ENCODE assay signal across 8 cellular contexts in genomic region chr15:43370975-43371974, GRCh38. TPM values are rescaled to one million over a fixed set of nuclear protein-coding genes. Genes with fewer than 3 reads are reported as not detected.
DNase-seq lines count a peak whose midpoint lies in the region; ATAC-seq and TF ChIP-seq lines count a peak whose summit lies in the region.

Gene TUBGCP4 (plus strand): TSS chr15:43371101. CDS start chr15:43371355, 254 bp downstream.
Gene ZSCAN29 (minus strand): TSS chr15:43371043. CDS start chr15:43369913, 1,130 bp downstream.

- H3K4me3 ChIP-seq in GM08714 (ENCODE audit: low read length) (peak within 1 kb of the TSS; percentile 67), adipocyte (ENCODE audit: low read length) (peak within 1 kb of the TSS; percentile 90), upper lobe of right lung (peak within 1 kb of the TSS; percentile 96)

- peak within 1 kb of the TSS; percentile 82 for H3K27ac ChIP-seq in upper lobe of right lung

- H3K9me3 Mint-ChIP-seq in progenitor cell of endocrine pancreas (ENCODE audit: low read depth): peaks cover 16% of the 10 kb centered on the region

- DNase-seq in HEK293T (ENCODE audit: extremely low spot score) (peak; percentile 93), NCI-H1092 (lab: John Stamatoyannopoulos, UW) (peak; percentile 81), T follicular helper cell (ENCODE audit: low read depth) (peak; percentile 51), adipocyte (ENCODE audit: low read depth) (peak; percentile 91), left cardiac atrium (peak; percentile 85), progenitor cell of endocrine pancreas (ENCODE audit: low spot score, unreplicated experiment) (peak; percentile 87), upper lobe of right lung (peak; percentile 94)

- H3K36me3 Mint-ChIP-seq in progenitor cell of endocrine pancreas (ENCODE audit: insufficient read depth): peaks cover 39% of the 10 kb centered on the region

- TF ChIP-seq CTCF in progenitor cell of endocrine pancreas (IDR thresholded peaks at IDR 0.05; ENCODE audit: unreplicated experiment): peak; percentile 56
- peak; percentile 45 for TF ChIP-seq CTCF in upper lobe of right lung (IDR thresholded peaks at IDR 0.05)

- intact Hi-C loops in left cardiac atrium (cut with DNase I) (loop anchor here in 1 of 2 donors (5.0 kb wide), 1 partner anchor 39 kb away; the partner anchor contains the start of gene LCMT2), upper lobe of right lung (cut with DNase I) (no loop called here)

- CTCF ChIA-PET in HEK293T (lab: Yijun Ruan, JAX): interaction anchor here (0.6 kb wide), 1 partner anchor 96 kb away, joined by 3 read pairs; no protein-coding TSS in a partner anchor

- H3K9me3 ChIP-seq in adipocyte (ENCODE audit: control insufficient read depth, low read length) (no peaks in the 10 kb centered on the region), upper lobe of right lung (no peaks in the 10 kb centered on the region)

- POLR2A ChIA-PET in HEK293T (lab: Yijun Ruan, JAX): interaction anchor here (0.9 to 1.5 kb wide), 3 partner anchors 12 to 41 kb away, joined by 3 to 6 read pairs (median 3); partner anchors contain the start of gene LCMT2

- H3K27me3 ChIP-seq in adipocyte (replicated peaks; ENCODE audit: control insufficient read depth, insufficient read depth, low read length) (no peaks in the 10 kb centered on the region), upper lobe of right lung (no peaks in the 10 kb centered on the region)

- peak within 1 kb of the TSS; percentile 92 for H3K27ac Mint-ChIP-seq in progenitor cell of endocrine pancreas

- H3K36me3 ChIP-seq in adipocyte (ENCODE audit: control insufficient read depth, insufficient read depth, low read length, severe bottlenecking) (peaks cover 18% of the 10 kb centered on the region), upper lobe of right lung (peaks cover 2% of the 10 kb centered on the region)

- no peaks in the 10 kb centered on the region for H3K27me3 Mint-ChIP-seq in progenitor cell of endocrine pancreas

- peaks cover 33% of the 10 kb centered on the region for H3K4me1 Mint-ChIP-seq in progenitor cell of endocrine pancreas (ENCODE audit: low read depth)

- peak within 1 kb of the TSS; percentile 88 for H3K9ac ChIP-seq in adipocyte (ENCODE audit: low read length)

- H3K4me3 Mint-ChIP-seq in progenitor cell of endocrine pancreas (ENCODE audit: low read depth): peak within 1 kb of the TSS; percentile 97

- ATAC-seq in left cardiac atrium (peak; percentile 97 to 98), upper lobe of right lung (peak; percentile 96)

- peaks cover 19% of the 10 kb centered on the region for H3K4me1 ChIP-seq in adipocyte (ENCODE audit: control insufficient read depth, insufficient read depth, low read length)
- H3K4me1 ChIP-seq in upper lobe of right lung: peaks cover 23% of the 10 kb centered on the region

TF ChIP-seq in HEK293T, 16 proteins besides CTCF, POLR2A, EP300 and RAD21:
- TF ChIP-seq L3MBTL2 (conservative IDR thresholded peaks at IDR 0.05): peak; percentile 72
- no peak for TF ChIP-seq BHLHE40 (IDR thresholded peaks at IDR 0.05; ENCODE audit: borderline replicate concordance)
- TF ChIP-seq LEF1 (IDR thresholded peaks at IDR 0.05; ENCODE audit: borderline replicate concordance): no peak
- TF ChIP-seq SP1 (IDR thresholded peaks at IDR 0.05): no peak
- TF ChIP-seq ZNF384 (IDR thresholded peaks at IDR 0.05): no peak
- TF ChIP-seq ARNT (IDR thresholded peaks at IDR 0.05): no peak
- no peak for TF ChIP-seq HDGF (IDR thresholded peaks at IDR 0.05; ENCODE audit: borderline replicate concordance)
- TF ChIP-seq FOXK2 (IDR thresholded peaks at IDR 0.05): no peak
- peak; percentile 74 for TF ChIP-seq ELF4 (IDR thresholded peaks at IDR 0.05)
- no peak for TF ChIP-seq CTBP1 (IDR thresholded peaks at IDR 0.05; ENCODE audit: borderline replicate concordance)
- TF ChIP-seq PKNOX1 (IDR thresholded peaks at IDR 0.05): no peak
- TF ChIP-seq SUZ12 (IDR thresholded peaks at IDR 0.05): no peak
- TF ChIP-seq TARDBP (IDR thresholded peaks at IDR 0.05): no peak
- no peak for TF ChIP-seq NFRKB (IDR thresholded peaks at IDR 0.05)
- no peak for TF ChIP-seq FOXA1 (IDR thresholded peaks at IDR 0.05)

RNA-seq across cellular contexts. Expression of gene TUBGCP4, which starts in this region (rescaled TPM):
- total RNA-seq in left cardiac atrium (10 to 100 TPM; 11.3 to 12.6 TPM), progenitor cell of endocrine pancreas (39.0 and 41.9 TPM in 2 replicates), upper lobe of right lung (21.3 TPM)

RNA-seq across cellular contexts. Expression of gene ZSCAN29, which starts in this region (rescaled TPM):
- total RNA-seq in left cardiac atrium (10 to 100 TPM; 13.2 to 15.3 TPM), progenitor cell of endocrine pancreas (71.2 and 73.8 TPM in 2 replicates), upper lobe of right lung (18.3 TPM)

Comparison
In these comparisons a context has a peak if more than half of its experiments do, and no peak if none do; other contexts are left out.
1. Peak in every context shown above with its lines: DNase-seq, ATAC-seq, H3K4me3 ChIP-seq and H3K27ac ChIP-seq.